In genomic region chr5:140556438-140556837, GRCh38 we compare ENCODE assay signal across 8 cellular contexts. TPM values are rescaled to one million over a fixed set of nuclear protein-coding genes. Genes with fewer than 3 reads are reported as not detected.
DNase-seq lines count a peak whose midpoint lies in the region; ATAC-seq and TF ChIP-seq lines count a peak whose summit lies in the region.

No MANE protein-coding gene starts in this region.

- no peak for TF ChIP-seq POLR2A in lower leg skin (IDR thresholded peaks at IDR 0.05)

- peak overlapping the region; percentile 96 for H3K9ac ChIP-seq in adipocyte (ENCODE audit: low read length)

- H3K27ac ChIP-seq in right atrium auricular region (peak overlapping the region in 1 of 2 donors; percentile 95), aorta (ENCODE audit: low read depth in 1 of 2, low read length in 2 of 2) (no peak overlapping the region)

- TF ChIP-seq CTCF in right atrium auricular region (IDR thresholded peaks at IDR 0.05) (no peak), lower leg skin (IDR thresholded peaks at IDR 0.05) (no peak)

- no peaks in the 10 kb centered on the region for H3K27me3 ChIP-seq in right atrium auricular region
- H3K27me3 ChIP-seq in adipocyte (replicated peaks; ENCODE audit: control insufficient read depth, insufficient read depth, low read length), result no peaks in the 10 kb centered on the region
- H3K27me3 ChIP-seq in aorta (ENCODE audit: control insufficient read depth in 1 of 2, insufficient read depth in 2 of 2, low read length in 1 of 2), result no peaks in the 10 kb centered on the region

- H3K4me3 ChIP-seq in right atrium auricular region (peak overlapping the region; percentile 82 to 85), adipocyte (ENCODE audit: low read length) (peak overlapping the region; percentile 88), lower leg skin (ENCODE audit: low read depth, poor library complexity, severe bottlenecking) (peak overlapping the region; percentile 87), aorta (ENCODE audit: low read length in 2 of 2) (peak overlapping the region; percentile 28 to 88)

- WGBS in lower leg skin, 2 donors, result 5 to 6% methylated on average over 6 of the region's 6 CpGs
- WGBS in aorta, 2 donors, result 2 to 3% methylated on average over 6 of the region's 6 CpGs

- intact Hi-C loops in cardiac septum (cut with DNase I) (no loop called here), lower leg skin (cut with DNase I; ENCODE audit: low total_unique reads) (no loop called here), aorta (cut with DNase I) (loop anchor here in 1 of 2 donors (5.0 kb wide), 1 partner anchor 91 kb away; the partner anchor contains the start of genes IK and NDUFA2)

- H3K36me3 ChIP-seq in right atrium auricular region (peaks cover 11% of the 10 kb centered on the region), adipocyte (ENCODE audit: control insufficient read depth, insufficient read depth, low read length, severe bottlenecking) (peaks cover 23% of the 10 kb centered on the region), aorta (ENCODE audit: control insufficient read depth in 1 of 2, insufficient read depth in 2 of 2, low read length in 1 of 2) (peaks cover 0 to 3% of the 10 kb centered on the region in 2 donors)

- ATAC-seq in aorta (ENCODE audit: low FRiP score) (no peak), GM19463 (IDR thresholded peaks at IDR 0.05; ENCODE audit: unreplicated experiment) (no peak), HG03378 (IDR thresholded peaks at IDR 0.05; ENCODE audit: unreplicated experiment) (no peak)

- no peaks in the 10 kb centered on the region for H3K9me3 ChIP-seq in right atrium auricular region
- H3K9me3 ChIP-seq in adipocyte (ENCODE audit: control insufficient read depth, low read length), result no peaks in the 10 kb centered on the region
- no peaks in the 10 kb centered on the region for H3K9me3 ChIP-seq in aorta (ENCODE audit: control insufficient read depth, low read length)

- no peak for DNase-seq in right atrium auricular region (ENCODE audit: low spot score)
- no peak for DNase-seq in cardiac septum (ENCODE audit: low spot score)
- DNase-seq in adipocyte (ENCODE audit: low read depth), result peak; percentile 64
- DNase-seq in lower leg skin (ENCODE audit: low spot score in 2 of 2), result no peak
- no peak for DNase-seq in aorta
- DNase-seq in SHP77 (lab: John Stamatoyannopoulos, UW), result no peak

- H3K4me1 ChIP-seq in right atrium auricular region (peaks cover 0 to 36% of the 10 kb centered on the region in 2 donors), adipocyte (ENCODE audit: control insufficient read depth, insufficient read depth, low read length) (peaks cover 28% of the 10 kb centered on the region), aorta (ENCODE audit: control insufficient read depth in 1 of 2, insufficient read depth in 2 of 2, low read length in 2 of 2) (peaks cover 0 to 4% of the 10 kb centered on the region in 2 donors)

RNA-seq across cellular contexts. Expression of gene SRA1, which starts 0.8 kb away (rescaled TPM):
- total RNA-seq in right atrium auricular region, result 10 to 100 TPM; 24.6 to 27.9 TPM
- total RNA-seq in cardiac septum, result 31.8 TPM
- 10 to 100 TPM; 11.4 to 23.9 (median 14.6) TPM for total RNA-seq in lower leg skin
- 10 to 100 TPM; 23.7 to 32.5 TPM for total RNA-seq in aorta
- polyA plus RNA-seq in aorta, result 10 to 100 TPM; 23.2 to 49.6 TPM

RNA-seq across cellular contexts. Expression of gene APBB3, which starts 8.0 kb away (rescaled TPM):
- total RNA-seq in right atrium auricular region, result 1 to 10 TPM; 7.4 to 8.3 TPM
- 18.4 TPM for total RNA-seq in cardiac septum
- total RNA-seq in lower leg skin, result 10 to 100 TPM; 14.0 to 23.7 (median 19.2) TPM
- total RNA-seq in aorta, result 10 to 100 TPM; 32.9 to 48.3 TPM
- 10 to 100 TPM; 10.9 to 66.9 TPM for polyA plus RNA-seq in aorta

RNA-seq across cellular contexts. Expression of gene SLC35A4, which starts 8.2 kb away (rescaled TPM):
- 10 to 100 TPM; 47.4 to 63.9 TPM for total RNA-seq in right atrium auricular region
- total RNA-seq in cardiac septum, result 81.8 TPM
- total RNA-seq in lower leg skin, result 10 to 100 TPM; 59.7 to 86.4 (median 68.2) TPM
- total RNA-seq in aorta, result 10 to 100 TPM; 38.9 to 43.4 TPM
- 10 to 100 TPM; 24.9 to 25.5 TPM for polyA plus RNA-seq in aorta

RNA-seq across cellular contexts. Expression of gene EIF4EBP3, which starts 9.0 kb away (rescaled TPM):
- total RNA-seq in right atrium auricular region, result 10 to 100 TPM; 12.8 to 16.8 TPM
- total RNA-seq in cardiac septum, result 20.6 TPM
- total RNA-seq in lower leg skin, result 10 to 100 TPM; 19.2 to 32.1 (median 27.2) TPM
- total RNA-seq in aorta, result 10 to 100 TPM in 1 of 2 donors, 1 to 10 TPM in 1; 5.4 to 14.2 TPM
- polyA plus RNA-seq in aorta, result 10 to 100 TPM; 27.8 to 37.5 TPM
